In genomic region chr14:23300687-23301223, GRCh38 we compare ENCODE assay signal across 8 cellular contexts. TPM values are rescaled to one million over a fixed set of nuclear protein-coding genes. Genes with fewer than 3 reads are reported as not detected.
A peak's percentile ranks its signal among the peaks of the same experiment; 100 is the strongest.
DNase-seq lines count a peak whose midpoint lies in the region; ATAC-seq and TF ChIP-seq lines count a peak whose summit lies in the region.

No MANE protein-coding gene starts in this region.

- peaks cover 33% of the 10 kb centered on the region for H3K36me3 Mint-ChIP-seq in activated CD4-positive, alpha-beta memory T cell treated with anti-CD3 and anti-CD28 coated beads, Interleukin-2, amount 10 ng/mL, durations not matched to agents 7 days and 5 days (ENCODE audit: low read depth)

- peaks cover 2% of the 10 kb centered on the region for H3K79me2 ChIP-seq in fibroblast of lung (ENCODE audit: control insufficient read depth, insufficient read depth, low read length)
- peaks cover 6% of the 10 kb centered on the region for H3K79me2 ChIP-seq in neural cell (replicated peaks; ENCODE audit: insufficient read depth, low read length)

- peak overlapping the region; percentile 87 for H3K4me3 ChIP-seq in BE2C (ENCODE audit: low read depth, low read length)
- peak overlapping the region; percentile 56 for H3K4me3 ChIP-seq in HFF-Myc (replicated peaks; ENCODE audit: low read depth, low read length)
- H3K4me3 ChIP-seq in fibroblast of lung (replicated peaks in 1 of 4; ENCODE audit: control extremely low read depth in 1 of 4, insufficient read depth in 1 of 4, low read depth in 3 of 4, low read length in 4 of 4) = peak overlapping the region; percentile 77 to 87 (median 84)
- peak overlapping the region; percentile 96 for H3K4me3 ChIP-seq in neural cell (ENCODE audit: low read length)

- H3K36me3 ChIP-seq in BE2C (no peaks in the 10 kb centered on the region), fibroblast of lung (ENCODE audit: control insufficient read depth, insufficient read depth, low read length) (peaks cover 3% of the 10 kb centered on the region), neural cell (ENCODE audit: insufficient read depth, low read length) (no peaks in the 10 kb centered on the region)

- peak overlapping the region; percentile 92 for H3K27ac Mint-ChIP-seq in activated CD4-positive, alpha-beta memory T cell treated with anti-CD3 and anti-CD28 coated beads, Interleukin-2, amount 10 ng/mL, durations not matched to agents 7 days and 5 days

- H3F3A ChIP-seq in neural cell (ENCODE audit: insufficient read depth, low read length, poor library complexity, severe bottlenecking) = peaks cover 13% of the 10 kb centered on the region

- TF ChIP-seq CTCF in BE2C (IDR thresholded peaks at IDR 0.05; ENCODE audit: low read depth, low read length) (no peak), HFF-Myc (IDR thresholded peaks at IDR 0.05; ENCODE audit: low read depth, low read length, missing control alignments) (no peak), fibroblast of lung (conservative IDR thresholded peaks at IDR 0.05 in 1 of 2, IDR thresholded peaks at IDR 0.05 in 1 of 2; ENCODE audit: low read depth in 1 of 2, low read length in 2 of 2) (no peak), neural cell (IDR thresholded peaks at IDR 0.05; ENCODE audit: poor library complexity, severe bottlenecking) (no peak)

- H3K27me3 ChIP-seq in BE2C = no peaks in the 10 kb centered on the region
- H3K27me3 ChIP-seq in fibroblast of lung (ENCODE audit: control insufficient read depth, insufficient read depth, low read length) = no peaks in the 10 kb centered on the region
- H3K27me3 ChIP-seq in neural cell (ENCODE audit: insufficient read depth, low read depth, low read length) = no peaks in the 10 kb centered on the region

- H3K9me2 ChIP-seq in neural cell (ENCODE audit: insufficient read depth, low read length) = no peaks in the 10 kb centered on the region

- no peaks in the 10 kb centered on the region for H3K4me1 ChIP-seq in BE2C
- H3K4me1 ChIP-seq in fibroblast of lung (ENCODE audit: control insufficient read depth, extremely low read depth, insufficient read depth, low read length) = peaks cover 12% of the 10 kb centered on the region

- H3K9ac ChIP-seq in fibroblast of lung (ENCODE audit: insufficient read depth, low read length) (peak overlapping the region; percentile 95), neural cell (ENCODE audit: low read length) (peak overlapping the region; percentile 96)

- H3K4me3 Mint-ChIP-seq in activated CD4-positive, alpha-beta memory T cell treated with anti-CD3 and anti-CD28 coated beads, Interleukin-2, amount 10 ng/mL, durations not matched to agents 7 days and 5 days = peak overlapping the region; percentile 93

- H3K4me1 Mint-ChIP-seq in activated CD4-positive, alpha-beta memory T cell treated with anti-CD3 and anti-CD28 coated beads, Interleukin-2, amount 10 ng/mL, durations not matched to agents 7 days and 5 days = peaks cover 26% of the 10 kb centered on the region

- H3K9me3 Mint-ChIP-seq in activated CD4-positive, alpha-beta memory T cell treated with anti-CD3 and anti-CD28 coated beads, Interleukin-2, amount 10 ng/mL, durations not matched to agents 7 days and 5 days = no peaks in the 10 kb centered on the region

- ATAC-seq in GM21381 (IDR thresholded peaks at IDR 0.05; ENCODE audit: unreplicated experiment) = no peak
- no peak for ATAC-seq in GM18907 (IDR thresholded peaks at IDR 0.05; ENCODE audit: unreplicated experiment)

- no peak for TF ChIP-seq EP300 in neural cell (conservative IDR thresholded peaks at IDR 0.05; ENCODE audit: poor library complexity, severe bottlenecking)

- H4K20me1 ChIP-seq in fibroblast of lung (ENCODE audit: control insufficient read depth, extremely low read depth, insufficient read depth, low read length) (no peaks in the 10 kb centered on the region), neural cell (ENCODE audit: insufficient read depth) (no peaks in the 10 kb centered on the region)

- peaks cover 2% of the 10 kb centered on the region for H3K27me3 Mint-ChIP-seq in activated CD4-positive, alpha-beta memory T cell treated with anti-CD3 and anti-CD28 coated beads, Interleukin-2, amount 10 ng/mL, durations not matched to agents 7 days and 5 days

- no peak for TF ChIP-seq RAD21 in neural cell (conservative IDR thresholded peaks at IDR 0.05)

- DNase-seq in BE2C (no peak), HFF-Myc (ENCODE audit: extremely low read depth, low read depth) (no peak), fibroblast of lung (ENCODE audit: low read depth in 2 of 2) (peak in 1 of 2 donors; percentile 20), AG20443 (ENCODE audit: low spot score) (no peak)
- DNase-seq in activated CD4-positive, alpha-beta memory T cell treated with anti-CD3 and anti-CD28 coated beads, Interleukin-2, amount 10 ng/mL, durations not matched to agents 7 days and 5 days = peak; percentile 31

- H3K27ac ChIP-seq in fibroblast of lung (ENCODE audit: insufficient read depth, low read length) (peak overlapping the region; percentile 85), neural cell (ENCODE audit: low read length) (peak overlapping the region; percentile 99)

- H2AFZ ChIP-seq in fibroblast of lung (ENCODE audit: low read length) (peak overlapping the region; percentile 77), neural cell (ENCODE audit: low read depth, low read length) (peak overlapping the region; percentile 72)

- H3K4me2 ChIP-seq in fibroblast of lung (ENCODE audit: extremely low read depth, insufficient read depth, low read length) = peak overlapping the region; percentile 86
- H3K4me2 ChIP-seq in neural cell (ENCODE audit: low read length) = peak overlapping the region; percentile 100

- POLR2A ChIA-PET in activated CD4-positive, alpha-beta memory T cell treated with anti-CD3 and anti-CD28 coated beads, Interleukin-2, amount 10 ng/mL, durations not matched to agents 7 days and 5 days (lab: Charles Lee) = interaction anchor here (1.0 to 14.2 kb wide), 12 partner anchors 9 to 255 kb away, joined by 3 to 282 read pairs (median 9); partner anchors contain the start of genes HOMEZ and PABPN1

- no peaks in the 10 kb centered on the region for H3K9me3 ChIP-seq in BE2C
- H3K9me3 ChIP-seq in fibroblast of lung (ENCODE audit: control insufficient read depth, insufficient read depth, low read depth, low read length) = no peaks in the 10 kb centered on the region
- H3K9me3 ChIP-seq in neural cell (ENCODE audit: low read length) = no peaks in the 10 kb centered on the region

- CTCF ChIA-PET in activated CD4-positive, alpha-beta memory T cell treated with anti-CD3 and anti-CD28 coated beads, Interleukin-2, amount 10 ng/mL, durations not matched to agents 7 days and 5 days (lab: Charles Lee) = interaction anchor here (0.6 to 9.2 kb wide), 13 partner anchors 8 to 232 kb away, joined by 3 to 78 read pairs (median 5); partner anchors contain the start of genes C14orf119, CEBPE, HOMEZ and PABPN1

TF ChIP-seq in neural cell, 6 proteins besides CTCF, POLR2A, EP300 and RAD21 (continues in another document):
- TF ChIP-seq POLR2AphosphoS5 (IDR thresholded peaks at IDR 0.05) (no peak), EZH2 (IDR thresholded peaks at IDR 0.05; ENCODE audit: borderline replicate concordance, insufficient read depth, low read length, poor library complexity, severe bottlenecking) (no peak), TAF1 (IDR thresholded peaks at IDR 0.05; ENCODE audit: low read depth) (no peak)

RNA-seq across cellular contexts. Expression of gene PPP1R3E, which starts 1.9 kb away (rescaled TPM):
- 4.4 TPM for polyA plus RNA-seq in BE2C (2012; ENCODE audit: insufficient read depth, insufficient read length, low read depth)
- 10 to 100 TPM; 29.7 to 34.4 TPM for total RNA-seq in activated CD4-positive, alpha-beta memory T cell treated with anti-CD3 and anti-CD28 coated beads, Interleukin-2, amount 10 ng/mL, durations not matched to agents 7 days and 5 days
- 2.6 TPM in 2 replicates for total RNA-seq in fibroblast of lung
- polyA plus RNA-seq in fibroblast of lung (3.3 and 6.0 TPM in 2 replicates), neural cell (16.1 and 17.2 TPM in 2 replicates)
- polyA plus RNA-seq in fibroblast of lung (2012) = 2.7 and 4.0 TPM in 2 replicates
- polyA minus RNA-seq in fibroblast of lung (ENCODE audit: low replicate concordance) (1.3 and 3.3 TPM in 2 replicates), neural cell (11.7 and 13.9 TPM in 2 replicates)

RNA-seq across cellular contexts. Expression of gene BCL2L2, which starts 5.9 kb away (rescaled TPM):
- polyA plus RNA-seq in BE2C (2012; ENCODE audit: insufficient read depth, insufficient read length, low read depth) = 46.8 TPM
- 1 to 10 TPM; 2.1 to 4.1 TPM for total RNA-seq in activated CD4-positive, alpha-beta memory T cell treated with anti-CD3 and anti-CD28 coated beads, Interleukin-2, amount 10 ng/mL, durations not matched to agents 7 days and 5 days
- 17.2 and 25.4 TPM in 2 replicates for total RNA-seq in fibroblast of lung
- polyA plus RNA-seq in fibroblast of lung = 18.0 and 24.7 TPM in 2 replicates
- 25.9 and 33.9 TPM in 2 replicates for polyA plus RNA-seq in fibroblast of lung (2012)
- 17.6 and 18.6 TPM in 2 replicates for polyA minus RNA-seq in fibroblast of lung (ENCODE audit: low replicate concordance)
- polyA plus RNA-seq in neural cell = 35.8 and 50.8 TPM in 2 replicates
- polyA minus RNA-seq in neural cell = 16.8 and 24.8 TPM in 2 replicates

RNA-seq across cellular contexts. Expression of gene HOMEZ, which starts 14.8 kb away (rescaled TPM):
- polyA plus RNA-seq in BE2C (2012; ENCODE audit: insufficient read depth, insufficient read length, low read depth) = 5.0 TPM
- total RNA-seq in activated CD4-positive, alpha-beta memory T cell treated with anti-CD3 and anti-CD28 coated beads, Interleukin-2, amount 10 ng/mL, durations not matched to agents 7 days and 5 days = 10 to 100 TPM; 11.7 to 11.9 TPM
- 3.3 and 4.6 TPM in 2 replicates for total RNA-seq in fibroblast of lung
- polyA plus RNA-seq in fibroblast of lung (7.9 and 9.1 TPM in 2 replicates), neural cell (4.4 and 6.6 TPM in 2 replicates)
- 4.1 and 5.2 TPM in 2 replicates for polyA plus RNA-seq in fibroblast of lung (2012)
- polyA minus RNA-seq in fibroblast of lung (ENCODE audit: low replicate concordance) (18.9 and 22.7 TPM in 2 replicates), neural cell (9.0 and 9.4 TPM in 2 replicates)

RNA-seq across cellular contexts. Expression of gene PABPN1, which starts 20.5 kb away (rescaled TPM):
- 156 TPM for polyA plus RNA-seq in BE2C (2012; ENCODE audit: insufficient read depth, insufficient read length, low read depth)
- 100 to 1,000 TPM; 194 to 198 TPM for total RNA-seq in activated CD4-positive, alpha-beta memory T cell treated with anti-CD3 and anti-CD28 coated beads, Interleukin-2, amount 10 ng/mL, durations not matched to agents 7 days and 5 days
- 59.1 and 73.2 TPM in 2 replicates for total RNA-seq in fibroblast of lung
- 152 and 158 TPM in 2 replicates for polyA plus RNA-seq in fibroblast of lung
- polyA plus RNA-seq in fibroblast of lung (2012) = 97.3 and 113 TPM in 2 replicates
- polyA minus RNA-seq in fibroblast of lung (ENCODE audit: low replicate concordance) = 41.2 and 69.2 TPM in 2 replicates
- polyA plus RNA-seq in neural cell = 431 and 532 TPM in 2 replicates
- polyA minus RNA-seq in neural cell = 80.8 and 103 TPM in 2 replicates

RNA-seq across cellular contexts. Expression of gene SLC22A17, which starts 51.9 kb away (rescaled TPM):
- 38.5 TPM for polyA plus RNA-seq in BE2C (2012; ENCODE audit: insufficient read depth, insufficient read length, low read depth)
- 1 to 10 TPM; 2.0 TPM for total RNA-seq in activated CD4-positive, alpha-beta memory T cell treated with anti-CD3 and anti-CD28 coated beads, Interleukin-2, amount 10 ng/mL, durations not matched to agents 7 days and 5 days
- 16.4 and 23.1 TPM in 2 replicates for total RNA-seq in fibroblast of lung
- polyA plus RNA-seq in fibroblast of lung (3.9 and 7.9 TPM in 2 replicates), neural cell (182 and 201 TPM in 2 replicates)
- 8.3 and 11.3 TPM in 2 replicates for polyA plus RNA-seq in fibroblast of lung (2012)
- polyA minus RNA-seq in fibroblast of lung (ENCODE audit: low replicate concordance) (10.2 and 24.7 TPM in 2 replicates), neural cell (136 and 168 TPM in 2 replicates)
